ENCODE assay signal across 10 cellular contexts in genomic region chr10:112732277-112732891, GRCh38.
A peak's percentile ranks its signal among the peaks of the same experiment; 100 is the strongest.
DNase-seq lines count a peak whose midpoint lies in the region; ATAC-seq and TF ChIP-seq lines count a peak whose summit lies in the region.
"Had no signal": no experiment of that assay in that cellular context is flagged by ENCODE, and none has a peak within 500 bp of the region (broad histone marks: within the 10 kb centered on the region; RNA-seq: fewer than 3 reads in every experiment).

No MANE protein-coding gene starts in this region.

- CTCF ChIA-PET in activated CD8-positive, alpha-beta memory T cell treated with anti-CD3 and anti-CD28 coated beads, Interleukin-2, amount 10 ng/mL, durations not matched to agents 7 days and 5 days (lab: Charles Lee), result no interaction called here

- no peak overlapping the region for H4K8ac ChIP-seq in H9 (replicated peaks; ENCODE audit: insufficient read length, low read depth, low read length)

- H3K4me2 ChIP-seq in BLaER1 (peak overlapping the region; percentile 60), H9 (ENCODE audit: insufficient read depth, insufficient read length, low read length) (peak overlapping the region; percentile 41)

- H3K4me3 Mint-ChIP-seq in H9, result peak overlapping the region in 1 of 2 experiments; percentile 49; a peak in 1 of 5 replicates
- no peak overlapping the region for H3K4me3 Mint-ChIP-seq in activated CD8-positive, alpha-beta memory T cell treated with anti-CD3 and anti-CD28 coated beads, Interleukin-2, amount 10 ng/mL, durations not matched to agents 7 days and 5 days

- no peak overlapping the region for H4K5ac ChIP-seq in H9 (ENCODE audit: insufficient read length, low read depth, low read length)

- peak overlapping the region; percentile 72 for H2BK5ac ChIP-seq in H9 (ENCODE audit: insufficient read length, low read length)

- H3K9ac ChIP-seq in BLaER1 (no peak overlapping the region), H9 (ENCODE audit: extremely low read depth, insufficient read length, low read length) (no peak overlapping the region)

- H3K27me3 ChIP-seq in BLaER1 (no peaks in the 10 kb centered on the region), H9 (ENCODE audit: insufficient read depth, low read length) (no peaks in the 10 kb centered on the region), right cardiac atrium (ENCODE audit: control insufficient read depth, insufficient read depth) (no peaks in the 10 kb centered on the region)
- H3K27me3 ChIP-seq: tibial nerve had no signal

- H3K23ac ChIP-seq in H9 (ENCODE audit: insufficient read length, low read depth, low read length), result no peak overlapping the region

- no peak overlapping the region for H2BK15ac ChIP-seq in H9 (ENCODE audit: low read depth, low read length)

- H3K4me3 ChIP-seq in BLaER1, result no peak overlapping the region
- H3K4me3 ChIP-seq in right cardiac atrium (ENCODE audit: low read length), result no peak overlapping the region
- H3K4me3 ChIP-seq: tibial nerve had no signal

- no peak overlapping the region for H4K91ac ChIP-seq in H9 (ENCODE audit: insufficient read length, low read depth, low read length)

- H3K4me1 Mint-ChIP-seq in H9, result peaks cover 52 to 53% of the 10 kb centered on the region in 2 experiments
- no peaks in the 10 kb centered on the region for H3K4me1 Mint-ChIP-seq in activated CD8-positive, alpha-beta memory T cell treated with anti-CD3 and anti-CD28 coated beads, Interleukin-2, amount 10 ng/mL, durations not matched to agents 7 days and 5 days

- H3K36me3 Mint-ChIP-seq in H9 (ENCODE audit: insufficient read depth in 1 of 3, low read depth in 3 of 3), result peaks cover 0 to 3% (median 2%) of the 10 kb centered on the region in 3 experiments; a peak in 3 of 7 replicates
- peaks cover 4% of the 10 kb centered on the region for H3K36me3 Mint-ChIP-seq in activated CD8-positive, alpha-beta memory T cell treated with anti-CD3 and anti-CD28 coated beads, Interleukin-2, amount 10 ng/mL, durations not matched to agents 7 days and 5 days

- ATAC-seq in right cardiac atrium, result peak; percentile 40 to 76
- ATAC-seq in HG02588 (IDR thresholded peaks at IDR 0.05; ENCODE audit: unreplicated experiment), result no peak
- no peak for ATAC-seq in GM21717 (IDR thresholded peaks at IDR 0.05; ENCODE audit: unreplicated experiment)
- no peak for ATAC-seq in activated CD8-positive, alpha-beta memory T cell treated with anti-CD3 and anti-CD28 coated beads, Interleukin-2, amount 10 ng/mL, durations not matched to agents 7 days and 5 days

- H3K4ac ChIP-seq in H9 (ENCODE audit: low read depth, low read length), result no peak overlapping the region

- intact Hi-C loops in right cardiac atrium (cut with DNase I), result no loop called here

- H3K79me2 ChIP-seq in H9 (ENCODE audit: insufficient read depth, low read length), result no peaks in the 10 kb centered on the region

- no CpG with 5 or more reads among the region's 3 CpGs for WGBS in H9 (ENCODE audit: extremely low coverage, insufficient read length, low lambda C conversion rate)
- 45% methylated on average over 3 of the region's 3 CpGs for WGBS in right cardiac atrium

- H3K27ac Mint-ChIP-seq in H9, result peak overlapping the region; percentile 58 to 90 (median 75); a peak in 6 of 7 replicates
- H3K27ac Mint-ChIP-seq in activated CD8-positive, alpha-beta memory T cell treated with anti-CD3 and anti-CD28 coated beads, Interleukin-2, amount 10 ng/mL, durations not matched to agents 7 days and 5 days, result no peak overlapping the region

- no peak overlapping the region for H3K14ac ChIP-seq in H9 (ENCODE audit: insufficient read depth, low read length)

- H2AK5ac ChIP-seq in H9 (ENCODE audit: insufficient read length, low read length), result peak overlapping the region; percentile 57

- H4K20me1 ChIP-seq in BLaER1, result no peaks in the 10 kb centered on the region
- no peaks in the 10 kb centered on the region for H4K20me1 ChIP-seq in H9 (ENCODE audit: control insufficient read depth, insufficient read depth, insufficient read length)

- DNase-seq in H9 (no peak), right cardiac atrium (no peak), NCI-H1092 treated with DMSO at 0.1 percent for 48 hours (lab: John Stamatoyannopoulos, UW) (no peak)
- DNase-seq in activated CD8-positive, alpha-beta memory T cell treated with anti-CD3 and anti-CD28 coated beads, Interleukin-2, amount 10 ng/mL, durations not matched to agents 7 days and 5 days, result no peak
- DNase-seq: small intestine had no signal

- H3K18ac ChIP-seq in H9 (ENCODE audit: insufficient read length, low read depth, low read length), result no peak overlapping the region

- H3K4me1 ChIP-seq in BLaER1 (peaks cover 13% of the 10 kb centered on the region), H9 (ENCODE audit: insufficient read depth, low read length) (peaks cover 17% of the 10 kb centered on the region), right cardiac atrium (ENCODE audit: control insufficient read depth, insufficient read depth, low read length) (peaks cover 2% of the 10 kb centered on the region)

- no peak overlapping the region for H3K56ac ChIP-seq in H9 (ENCODE audit: insufficient read length, low read depth, low read length)

- H2AFZ ChIP-seq in H9 (ENCODE audit: low read length), result peak overlapping the region; percentile 57

- no peak overlapping the region for H2BK12ac ChIP-seq in H9 (ENCODE audit: insufficient read length, low read depth, low read length)

- H3K27ac ChIP-seq in BLaER1 (no peak overlapping the region), H9 (ENCODE audit: insufficient read length, low read depth, low read length) (peak overlapping the region; percentile 55), right cardiac atrium (ENCODE audit: low read length) (no peak overlapping the region)

- no peaks in the 10 kb centered on the region for H3K27me3 Mint-ChIP-seq in H9 (ENCODE audit: low read depth)
- no peaks in the 10 kb centered on the region for H3K27me3 Mint-ChIP-seq in activated CD8-positive, alpha-beta memory T cell treated with anti-CD3 and anti-CD28 coated beads, Interleukin-2, amount 10 ng/mL, durations not matched to agents 7 days and 5 days

- TF ChIP-seq CTCF in H9 (conservative IDR thresholded peaks at IDR 0.05), result no peak

- peak overlapping the region; percentile 62 for H3T11ph ChIP-seq in H9 (ENCODE audit: low read length)

- no peaks in the 10 kb centered on the region for H3K23me2 ChIP-seq in H9 (ENCODE audit: insufficient read length, low read depth, low read length, poor library complexity, severe bottlenecking)

- H3K9me3 ChIP-seq in BLaER1 (no peaks in the 10 kb centered on the region), H9 (ENCODE audit: control insufficient read depth, low read depth, low read length) (no peaks in the 10 kb centered on the region), right cardiac atrium (ENCODE audit: control insufficient read depth, low read length) (no peaks in the 10 kb centered on the region)
- H3K9me3 ChIP-seq: tibial nerve had no signal

- H2BK120ac ChIP-seq in H9 (ENCODE audit: low read depth, low read length, poor library complexity, severe bottlenecking), result no peak overlapping the region

- no peaks in the 10 kb centered on the region for H3K9me3 Mint-ChIP-seq in H9
- no peaks in the 10 kb centered on the region for H3K9me3 Mint-ChIP-seq in activated CD8-positive, alpha-beta memory T cell treated with anti-CD3 and anti-CD28 coated beads, Interleukin-2, amount 10 ng/mL, durations not matched to agents 7 days and 5 days (ENCODE audit: low read depth)

- no peak overlapping the region for H2BK20ac ChIP-seq in H9 (ENCODE audit: low read depth, low read length, poor library complexity, severe bottlenecking)

- H3K36me3 ChIP-seq in BLaER1, result no peaks in the 10 kb centered on the region
- H3K36me3 ChIP-seq: tibial nerve had no signal

- no peaks in the 10 kb centered on the region for H3K79me1 ChIP-seq in H9 (ENCODE audit: insufficient read depth, low read depth, low read length, poor library complexity, severe bottlenecking)

TF ChIP-seq in PFSK-1, 5 proteins besides CTCF, POLR2A, EP300 and RAD21:
- no peak for TF ChIP-seq REST (IDR thresholded peaks at IDR 0.05; ENCODE audit: insufficient read depth in 1 of 2, low read depth in 2 of 2, low read length in 2 of 2)
- no peak for TF ChIP-seq TAF1 (IDR thresholded peaks at IDR 0.05; ENCODE audit: borderline replicate concordance, insufficient read depth, low read length)
- TF ChIP-seq POLR2AphosphoS5 (IDR thresholded peaks at IDR 0.05; ENCODE audit: low read depth, low read length), result peak; percentile 43; the same call in 1 of the 2 replicates

Comparison
In these comparisons a context has a peak if more than half of its experiments do, and no peak if none do; other contexts are left out.
1. ATAC-seq: peak in right cardiac atrium (2 of 2); none in HG02588 (single experiment), GM21717 (single experiment) and activated CD8-positive, alpha-beta memory T cell treated with anti-CD3 and anti-CD28 coated beads, Interleukin-2, amount 10 ng/mL, durations not matched to agents 7 days and 5 days (single experiment).